ENCODE assay signal across 1 cellular context in the genomic region with DNA sequence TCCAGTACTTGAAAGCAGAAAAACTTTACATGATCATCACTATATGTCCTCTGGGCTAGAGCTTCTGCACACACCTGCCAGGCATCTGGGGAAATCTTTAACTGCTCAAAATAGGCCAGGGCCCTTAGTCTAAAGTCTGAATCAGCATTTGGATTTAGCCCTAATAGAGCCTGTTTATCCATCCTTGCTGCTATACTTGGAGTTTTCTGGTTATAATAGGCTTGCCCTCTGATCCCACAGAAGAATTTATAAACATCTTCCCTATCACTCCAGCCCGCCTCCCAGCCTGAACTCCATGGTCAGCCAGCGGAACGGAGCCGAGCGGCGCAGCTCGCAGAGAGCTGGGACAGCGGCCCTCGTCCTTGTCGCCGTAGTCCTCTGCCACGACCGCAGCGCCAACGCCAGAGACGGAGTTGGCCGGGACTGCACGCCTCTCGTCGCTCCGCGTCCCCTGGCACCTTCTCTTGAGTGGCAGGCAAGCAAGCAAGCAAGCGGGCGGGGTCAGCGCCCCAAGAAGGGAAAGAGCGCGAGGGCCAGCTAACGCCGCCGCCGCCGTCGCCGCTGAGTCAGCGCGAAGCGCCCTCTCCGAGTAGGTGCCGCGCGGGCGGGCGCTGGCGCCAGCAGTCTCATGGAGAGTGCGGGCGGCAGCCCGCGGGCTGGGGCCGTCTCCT.
TF ChIP-seq lines count a peak whose summit lies in the region.

No MANE protein-coding gene starts in this region.

TF ChIP-seq in HepG2, 621 proteins besides CTCF, POLR2A, EP300 and RAD21 (continued from another document and continues in another):
- peak; percentile 69; the same call in 1 of the 2 replicates for TF ChIP-seq ESRRA (CRISPR knock-in tag; IDR thresholded peaks at IDR 0.05; ENCODE audit: low read depth)
- 0 out of 2 replicates have a peak, but pooled peaks have one; percentile 59 for TF ChIP-seq DMAP1 (CRISPR knock-in tag; IDR thresholded peaks at IDR 0.05)
- TF ChIP-seq ZNF484 (CRISPR knock-in tag; IDR thresholded peaks at IDR 0.05; ENCODE audit: borderline replicate concordance, low read depth): no peak
- peak; percentile 83; the same call in 1 of the 2 replicates for TF ChIP-seq KAT7 (CRISPR knock-in tag; IDR thresholded peaks at IDR 0.05; ENCODE audit: borderline replicate concordance)
- TF ChIP-seq ELK4 (CRISPR knock-in tag; IDR thresholded peaks at IDR 0.05; ENCODE audit: borderline replicate concordance): no peak
- no peak for TF ChIP-seq XBP1 (CRISPR knock-in tag; IDR thresholded peaks at IDR 0.05)
- no peak for TF ChIP-seq ZBTB21 (CRISPR knock-in tag; IDR thresholded peaks at IDR 0.05)
- no peak for TF ChIP-seq ZNF367 (CRISPR knock-in tag; IDR thresholded peaks at IDR 0.05; ENCODE audit: borderline replicate concordance)
- TF ChIP-seq, protein P1, sequence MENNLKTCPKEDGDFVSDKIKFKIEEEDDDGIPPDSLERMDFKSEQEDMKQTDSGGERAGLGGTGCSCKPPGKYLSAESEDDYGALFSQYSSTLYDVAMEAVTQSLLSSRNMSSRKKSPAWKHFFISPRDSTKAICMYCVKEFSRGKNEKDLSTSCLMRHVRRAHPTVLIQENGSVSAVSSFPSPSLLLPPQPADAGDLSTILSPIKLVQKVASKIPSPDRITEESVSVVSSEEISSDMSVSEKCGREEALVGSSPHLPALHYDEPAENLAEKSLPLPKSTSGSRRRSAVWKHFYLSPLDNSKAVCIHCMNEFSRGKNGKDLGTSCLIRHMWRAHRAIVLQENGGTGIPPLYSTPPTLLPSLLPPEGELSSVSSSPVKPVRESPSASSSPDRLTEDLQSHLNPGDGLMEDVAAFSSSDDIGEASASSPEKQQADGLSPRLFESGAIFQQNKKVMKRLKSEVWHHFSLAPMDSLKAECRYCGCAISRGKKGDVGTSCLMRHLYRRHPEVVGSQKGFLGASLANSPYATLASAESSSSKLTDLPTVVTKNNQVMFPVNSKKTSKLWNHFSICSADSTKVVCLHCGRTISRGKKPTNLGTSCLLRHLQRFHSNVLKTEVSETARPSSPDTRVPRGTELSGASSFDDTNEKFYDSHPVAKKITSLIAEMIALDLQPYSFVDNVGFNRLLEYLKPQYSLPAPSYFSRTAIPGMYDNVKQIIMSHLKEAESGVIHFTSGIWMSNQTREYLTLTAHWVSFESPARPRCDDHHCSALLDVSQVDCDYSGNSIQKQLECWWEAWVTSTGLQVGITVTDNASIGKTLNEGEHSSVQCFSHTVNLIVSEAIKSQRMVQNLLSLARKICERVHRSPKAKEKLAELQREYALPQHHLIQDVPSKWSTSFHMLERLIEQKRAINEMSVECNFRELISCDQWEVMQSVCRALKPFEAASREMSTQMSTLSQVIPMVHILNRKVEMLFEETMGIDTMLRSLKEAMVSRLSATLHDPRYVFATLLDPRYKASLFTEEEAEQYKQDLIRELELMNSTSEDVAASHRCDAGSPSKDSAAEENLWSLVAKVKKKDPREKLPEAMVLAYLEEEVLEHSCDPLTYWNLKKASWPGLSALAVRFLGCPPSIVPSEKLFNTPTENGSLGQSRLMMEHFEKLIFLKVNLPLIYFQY (CRISPR knock-in tag; IDR thresholded peaks at IDR 0.05; ENCODE audit: borderline replicate concordance): no peak
- TF ChIP-seq ETV6 (CRISPR knock-in tag; conservative IDR thresholded peaks at IDR 0.05): peak; percentile 91; the same call in 1 of the 2 replicates
- TF ChIP-seq GTF3A (CRISPR knock-in tag; conservative IDR thresholded peaks at IDR 0.05): no peak
- TF ChIP-seq BRCA1 (CRISPR knock-in tag; IDR thresholded peaks at IDR 0.05): no peak
- TF ChIP-seq ZZZ3 (CRISPR knock-in tag; IDR thresholded peaks at IDR 0.05; ENCODE audit: borderline replicate concordance): no peak
- no peak for TF ChIP-seq ZNF260 (CRISPR knock-in tag; IDR thresholded peaks at IDR 0.05; ENCODE audit: borderline replicate concordance, low read depth)
- TF ChIP-seq MXI1 (IDR thresholded peaks at IDR 0.05; ENCODE audit: borderline replicate concordance, low read depth, low read length): no peak
- no peak for TF ChIP-seq PAX8 (CRISPR knock-in tag; IDR thresholded peaks at IDR 0.05; ENCODE audit: borderline replicate concordance)
- TF ChIP-seq FIP1L1 (IDR thresholded peaks at IDR 0.05; ENCODE audit: borderline replicate concordance, insufficient read depth, low read depth, low read length): no peak
- TF ChIP-seq REST (IDR thresholded peaks at IDR 0.05; ENCODE audit: borderline replicate concordance in 1 of 2, low read depth in 1 of 2, low read length in 2 of 2): no peak
- TF ChIP-seq ZBTB3 (CRISPR knock-in tag; IDR thresholded peaks at IDR 0.05; ENCODE audit: borderline replicate concordance, low read depth): no peak
- TF ChIP-seq PPARG (CRISPR knock-in tag; conservative IDR thresholded peaks at IDR 0.05): 0 out of 2 replicates have a peak, but pooled peaks have one; percentile 37
- TF ChIP-seq ZNF777 (CRISPR knock-in tag; IDR thresholded peaks at IDR 0.05): peak; percentile 83
- no peak for TF ChIP-seq SMAD3 (CRISPR knock-in tag; IDR thresholded peaks at IDR 0.05)
- TF ChIP-seq MTF1 (CRISPR knock-in tag; IDR thresholded peaks at IDR 0.05): no peak
- TF ChIP-seq ZNF382 (CRISPR knock-in tag; IDR thresholded peaks at IDR 0.05; ENCODE audit: borderline replicate concordance): no peak
- TF ChIP-seq, protein P2, sequence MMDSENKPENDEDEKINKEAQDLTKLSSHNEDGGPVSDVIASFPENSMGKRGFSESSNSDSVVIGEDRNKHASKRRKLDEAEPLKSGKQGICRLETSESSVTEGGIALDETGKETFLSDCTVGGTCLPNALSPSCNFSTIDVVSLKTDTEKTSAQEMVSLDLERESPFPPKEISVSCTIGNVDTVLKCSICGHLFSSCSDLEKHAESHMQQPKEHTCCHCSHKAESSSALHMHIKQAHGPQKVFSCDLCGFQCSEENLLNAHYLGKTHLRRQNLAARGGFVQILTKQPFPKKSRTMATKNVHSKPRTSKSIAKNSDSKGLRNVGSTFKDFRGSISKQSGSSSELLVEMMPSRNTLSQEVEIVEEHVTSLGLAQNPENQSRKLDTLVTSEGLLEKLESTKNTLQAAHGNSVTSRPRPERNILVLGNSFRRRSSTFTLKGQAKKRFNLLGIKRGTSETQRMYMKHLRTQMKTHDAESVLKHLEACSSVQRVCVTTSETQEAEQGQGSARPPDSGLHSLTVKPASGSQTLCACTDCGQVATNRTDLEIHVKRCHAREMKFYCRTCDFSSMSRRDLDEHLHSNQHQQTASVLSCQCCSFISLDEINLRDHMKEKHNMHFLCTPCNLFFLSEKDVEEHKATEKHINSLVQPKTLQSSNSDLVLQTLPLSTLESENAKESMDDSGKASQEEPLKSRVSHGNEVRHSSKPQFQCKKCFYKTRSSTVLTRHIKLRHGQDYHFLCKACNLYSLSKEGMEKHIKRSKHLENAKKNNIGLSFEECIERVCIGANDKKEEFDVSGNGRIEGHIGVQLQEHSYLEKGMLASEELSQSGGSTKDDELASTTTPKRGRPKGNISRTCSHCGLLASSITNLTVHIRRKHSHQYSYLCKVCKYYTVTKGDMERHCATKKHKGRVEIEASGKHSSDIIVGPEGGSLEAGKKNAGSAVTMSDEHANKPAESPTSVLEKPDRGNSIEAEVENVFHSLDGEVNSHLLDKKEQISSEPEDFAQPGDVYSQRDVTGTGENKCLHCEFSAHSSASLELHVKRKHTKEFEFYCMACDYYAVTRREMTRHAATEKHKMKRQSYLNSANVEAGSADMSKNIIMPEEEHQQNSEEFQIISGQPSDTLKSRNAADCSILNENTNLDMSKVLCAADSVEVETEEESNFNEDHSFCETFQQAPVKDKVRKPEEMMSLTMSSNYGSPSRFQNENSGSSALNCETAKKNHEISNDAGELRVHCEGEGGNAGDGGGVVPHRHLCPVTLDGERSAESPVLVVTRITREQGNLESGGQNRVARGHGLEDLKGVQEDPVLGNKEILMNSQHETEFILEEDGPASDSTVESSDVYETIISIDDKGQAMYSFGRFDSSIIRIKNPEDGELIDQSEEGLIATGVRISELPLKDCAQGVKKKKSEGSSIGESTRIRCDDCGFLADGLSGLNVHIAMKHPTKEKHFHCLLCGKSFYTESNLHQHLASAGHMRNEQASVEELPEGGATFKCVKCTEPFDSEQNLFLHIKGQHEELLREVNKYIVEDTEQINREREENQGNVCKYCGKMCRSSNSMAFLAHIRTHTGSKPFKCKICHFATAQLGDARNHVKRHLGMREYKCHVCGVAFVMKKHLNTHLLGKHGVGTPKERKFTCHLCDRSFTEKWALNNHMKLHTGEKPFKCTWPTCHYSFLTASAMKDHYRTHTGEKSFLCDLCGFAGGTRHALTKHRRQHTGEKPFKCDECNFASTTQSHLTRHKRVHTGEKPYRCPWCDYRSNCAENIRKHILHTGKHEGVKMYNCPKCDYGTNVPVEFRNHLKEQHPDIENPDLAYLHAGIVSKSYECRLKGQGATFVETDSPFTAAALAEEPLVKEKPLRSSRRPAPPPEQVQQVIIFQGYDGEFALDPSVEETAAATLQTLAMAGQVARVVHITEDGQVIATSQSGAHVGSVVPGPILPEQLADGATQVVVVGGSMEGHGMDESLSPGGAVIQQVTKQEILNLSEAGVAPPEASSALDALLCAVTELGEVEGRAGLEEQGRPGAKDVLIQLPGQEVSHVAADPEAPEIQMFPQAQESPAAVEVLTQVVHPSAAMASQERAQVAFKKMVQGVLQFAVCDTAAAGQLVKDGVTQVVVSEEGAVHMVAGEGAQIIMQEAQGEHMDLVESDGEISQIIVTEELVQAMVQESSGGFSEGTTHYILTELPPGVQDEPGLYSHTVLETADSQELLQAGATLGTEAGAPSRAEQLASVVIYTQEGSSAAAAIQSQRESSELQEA (CRISPR knock-in tag; IDR thresholded peaks at IDR 0.05; ENCODE audit: not compliant biosample characterization): peak; percentile 77
- TF ChIP-seq FLYWCH1 (CRISPR knock-in tag; IDR thresholded peaks at IDR 0.05): no peak
- TF ChIP-seq, protein P3, sequence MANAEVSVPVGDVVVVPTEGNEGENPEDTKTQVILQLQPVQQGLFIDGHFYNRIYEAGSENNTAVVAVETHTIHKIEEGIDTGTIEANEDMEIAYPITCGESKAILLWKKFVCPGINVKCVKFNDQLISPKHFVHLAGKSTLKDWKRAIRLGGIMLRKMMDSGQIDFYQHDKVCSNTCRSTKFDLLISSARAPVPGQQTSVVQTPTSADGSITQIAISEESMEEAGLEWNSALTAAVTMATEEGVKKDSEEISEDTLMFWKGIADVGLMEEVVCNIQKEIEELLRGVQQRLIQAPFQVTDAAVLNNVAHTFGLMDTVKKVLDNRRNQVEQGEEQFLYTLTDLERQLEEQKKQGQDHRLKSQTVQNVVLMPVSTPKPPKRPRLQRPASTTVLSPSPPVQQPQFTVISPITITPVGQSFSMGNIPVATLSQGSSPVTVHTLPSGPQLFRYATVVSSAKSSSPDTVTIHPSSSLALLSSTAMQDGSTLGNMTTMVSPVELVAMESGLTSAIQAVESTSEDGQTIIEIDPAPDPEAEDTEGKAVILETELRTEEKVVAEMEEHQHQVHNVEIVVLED (CRISPR knock-in tag; IDR thresholded peaks at IDR 0.05; ENCODE audit: borderline replicate concordance): peak; percentile 69; the same call in 1 of the 2 replicates
- TF ChIP-seq ONECUT2 (CRISPR knock-in tag; IDR thresholded peaks at IDR 0.05): no peak
- peak; percentile 84 for TF ChIP-seq HNRNPL (IDR thresholded peaks at IDR 0.05; ENCODE audit: low read depth, low read length)
- peak; percentile 37; the same call in 1 of the 2 replicates for TF ChIP-seq TFAP4 (IDR thresholded peaks at IDR 0.05; ENCODE audit: borderline replicate concordance, low read depth)
- no peak for TF ChIP-seq TBP (CRISPR knock-in tag; IDR thresholded peaks at IDR 0.05)
- no peak for TF ChIP-seq U2AF2 (IDR thresholded peaks at IDR 0.05; ENCODE audit: low read depth, low read length)
- peak; percentile 75; the same call in 1 of the 2 replicates for TF ChIP-seq HBP1 (CRISPR knock-in tag; IDR thresholded peaks at IDR 0.05; ENCODE audit: low read depth)
